1 cellular context compared by ENCODE assay signal in genomic region chr12:7851622-7852081, GRCh38.
TF ChIP-seq lines count a peak whose summit lies in the region.
"Not testable (repeated sequence)": the region's sequence is repeated elsewhere in the genome, so short reads cannot be mapped to it uniquely, and the experiment has no call there.

No MANE protein-coding gene starts in this region.

TF ChIP-seq in HepG2, 621 proteins besides CTCF, POLR2A, EP300 and RAD21 (continued from another document and continues in another):
- TF ChIP-seq, protein P1, sequence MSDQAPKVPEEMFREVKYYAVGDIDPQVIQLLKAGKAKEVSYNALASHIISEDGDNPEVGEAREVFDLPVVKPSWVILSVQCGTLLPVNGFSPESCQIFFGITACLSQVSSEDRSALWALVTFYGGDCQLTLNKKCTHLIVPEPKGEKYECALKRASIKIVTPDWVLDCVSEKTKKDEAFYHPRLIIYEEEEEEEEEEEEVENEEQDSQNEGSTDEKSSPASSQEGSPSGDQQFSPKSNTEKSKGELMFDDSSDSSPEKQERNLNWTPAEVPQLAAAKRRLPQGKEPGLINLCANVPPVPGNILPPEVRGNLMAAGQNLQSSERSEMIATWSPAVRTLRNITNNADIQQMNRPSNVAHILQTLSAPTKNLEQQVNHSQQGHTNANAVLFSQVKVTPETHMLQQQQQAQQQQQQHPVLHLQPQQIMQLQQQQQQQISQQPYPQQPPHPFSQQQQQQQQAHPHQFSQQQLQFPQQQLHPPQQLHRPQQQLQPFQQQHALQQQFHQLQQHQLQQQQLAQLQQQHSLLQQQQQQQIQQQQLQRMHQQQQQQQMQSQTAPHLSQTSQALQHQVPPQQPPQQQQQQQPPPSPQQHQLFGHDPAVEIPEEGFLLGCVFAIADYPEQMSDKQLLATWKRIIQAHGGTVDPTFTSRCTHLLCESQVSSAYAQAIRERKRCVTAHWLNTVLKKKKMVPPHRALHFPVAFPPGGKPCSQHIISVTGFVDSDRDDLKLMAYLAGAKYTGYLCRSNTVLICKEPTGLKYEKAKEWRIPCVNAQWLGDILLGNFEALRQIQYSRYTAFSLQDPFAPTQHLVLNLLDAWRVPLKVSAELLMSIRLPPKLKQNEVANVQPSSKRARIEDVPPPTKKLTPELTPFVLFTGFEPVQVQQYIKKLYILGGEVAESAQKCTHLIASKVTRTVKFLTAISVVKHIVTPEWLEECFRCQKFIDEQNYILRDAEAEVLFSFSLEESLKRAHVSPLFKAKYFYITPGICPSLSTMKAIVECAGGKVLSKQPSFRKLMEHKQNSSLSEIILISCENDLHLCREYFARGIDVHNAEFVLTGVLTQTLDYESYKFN (CRISPR knock-in tag; conservative IDR thresholded peaks at IDR 0.05), result peak; percentile 95
- TF ChIP-seq ATF7 (IDR thresholded peaks at IDR 0.05), result peak; percentile 41; the same call in 1 of the 2 replicates
- TF ChIP-seq ATF7 (CRISPR knock-in tag; IDR thresholded peaks at IDR 0.05); NONO (IDR thresholded peaks at IDR 0.05): not testable (repeated sequence)
- peak; percentile 44; the same call in 1 of the 2 replicates for TF ChIP-seq ZNF281 (CRISPR knock-in tag; IDR thresholded peaks at IDR 0.05; ENCODE audit: borderline replicate concordance)
- TF ChIP-seq, protein P2, sequence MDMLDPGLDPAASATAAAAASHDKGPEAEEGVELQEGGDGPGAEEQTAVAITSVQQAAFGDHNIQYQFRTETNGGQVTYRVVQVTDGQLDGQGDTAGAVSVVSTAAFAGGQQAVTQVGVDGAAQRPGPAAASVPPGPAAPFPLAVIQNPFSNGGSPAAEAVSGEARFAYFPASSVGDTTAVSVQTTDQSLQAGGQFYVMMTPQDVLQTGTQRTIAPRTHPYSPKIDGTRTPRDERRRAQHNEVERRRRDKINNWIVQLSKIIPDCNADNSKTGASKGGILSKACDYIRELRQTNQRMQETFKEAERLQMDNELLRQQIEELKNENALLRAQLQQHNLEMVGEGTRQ (IDR thresholded peaks at IDR 0.05; ENCODE audit: low read depth, low read length), result peak; percentile 34; the same call in 1 of the 2 replicates
- TF ChIP-seq, protein P2 (CRISPR knock-in tag; IDR thresholded peaks at IDR 0.05; ENCODE audit: borderline replicate concordance), result not testable (repeated sequence)
- TF ChIP-seq MEIS2 (CRISPR knock-in tag; IDR thresholded peaks at IDR 0.05), result peak; percentile 95
- peak; percentile 90 for TF ChIP-seq FOXA1 (IDR thresholded peaks at IDR 0.05)
- TF ChIP-seq FOXA1 (CRISPR knock-in tag; IDR thresholded peaks at IDR 0.05), result peak; percentile 93
- TF ChIP-seq ARID3A (IDR thresholded peaks at IDR 0.05; ENCODE audit: low read depth, low read length), result peak; percentile 59
- TF ChIP-seq HOXD1 (CRISPR knock-in tag; IDR thresholded peaks at IDR 0.05), result peak; percentile 71; the same call in 1 of the 2 replicates
- peak; percentile 78 for TF ChIP-seq FOXP1 (IDR thresholded peaks at IDR 0.05)
- peak; percentile 86 for TF ChIP-seq FOXP1 (CRISPR knock-in tag; IDR thresholded peaks at IDR 0.05)
- 0 out of 2 replicates have a peak, but pooled peaks have one; percentile 18 for TF ChIP-seq NONO (CRISPR knock-in tag; conservative IDR thresholded peaks at IDR 0.05)
- TF ChIP-seq, protein P3, sequence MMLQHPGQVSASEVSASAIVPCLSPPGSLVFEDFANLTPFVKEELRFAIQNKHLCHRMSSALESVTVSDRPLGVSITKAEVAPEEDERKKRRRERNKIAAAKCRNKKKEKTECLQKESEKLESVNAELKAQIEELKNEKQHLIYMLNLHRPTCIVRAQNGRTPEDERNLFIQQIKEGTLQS (CRISPR knock-in tag; IDR thresholded peaks at IDR 0.05), result peak; percentile 38; the same call in 1 of the 2 replicates
- peak; percentile 97 for TF ChIP-seq NCOA2 (CRISPR knock-in tag; IDR thresholded peaks at IDR 0.05)
- TF ChIP-seq, protein P4, sequence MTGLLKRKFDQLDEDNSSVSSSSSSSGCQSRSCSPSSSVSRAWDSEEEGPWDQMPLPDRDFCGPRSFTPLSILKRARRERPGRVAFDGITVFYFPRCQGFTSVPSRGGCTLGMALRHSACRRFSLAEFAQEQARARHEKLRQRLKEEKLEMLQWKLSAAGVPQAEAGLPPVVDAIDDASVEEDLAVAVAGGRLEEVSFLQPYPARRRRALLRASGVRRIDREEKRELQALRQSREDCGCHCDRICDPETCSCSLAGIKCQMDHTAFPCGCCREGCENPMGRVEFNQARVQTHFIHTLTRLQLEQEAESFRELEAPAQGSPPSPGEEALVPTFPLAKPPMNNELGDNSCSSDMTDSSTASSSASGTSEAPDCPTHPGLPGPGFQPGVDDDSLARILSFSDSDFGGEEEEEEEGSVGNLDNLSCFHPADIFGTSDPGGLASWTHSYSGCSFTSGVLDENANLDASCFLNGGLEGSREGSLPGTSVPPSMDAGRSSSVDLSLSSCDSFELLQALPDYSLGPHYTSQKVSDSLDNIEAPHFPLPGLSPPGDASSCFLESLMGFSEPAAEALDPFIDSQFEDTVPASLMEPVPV (CRISPR knock-in tag; IDR thresholded peaks at IDR 0.05), result 0 out of 2 replicates have a peak, but pooled peaks have one; percentile 36
- 0 out of 2 replicates have a peak, but pooled peaks have one; percentile 44 for TF ChIP-seq KAT8 (CRISPR knock-in tag; IDR thresholded peaks at IDR 0.05)
- peak; percentile 82 for TF ChIP-seq FOXJ3 (CRISPR knock-in tag; IDR thresholded peaks at IDR 0.05; ENCODE audit: borderline replicate concordance)
- TF ChIP-seq TBX3 (IDR thresholded peaks at IDR 0.05; ENCODE audit: borderline replicate concordance), result peak; percentile 94
- TF ChIP-seq FOXK1 (CRISPR knock-in tag; IDR thresholded peaks at IDR 0.05; ENCODE audit: borderline replicate concordance, low read depth), result 0 out of 2 replicates have a peak, but pooled peaks have one; percentile 26
- TF ChIP-seq RFX5 (IDR thresholded peaks at IDR 0.05; ENCODE audit: low read depth, low read length), result peak; percentile 48; the same call in 1 of the 2 replicates
- peak; percentile 44; the same call in 1 of the 2 replicates for TF ChIP-seq PBX2 (CRISPR knock-in tag; IDR thresholded peaks at IDR 0.05)
- peak; percentile 72 for TF ChIP-seq HNF1A (IDR thresholded peaks at IDR 0.05; ENCODE audit: low read depth)
- peak; percentile 80; the same call in 1 of the 2 replicates for TF ChIP-seq HNF1A (CRISPR knock-in tag; IDR thresholded peaks at IDR 0.05; ENCODE audit: borderline replicate concordance)
- peak; percentile 95 for TF ChIP-seq MNT (IDR thresholded peaks at IDR 0.05)
- 0 out of 2 replicates have a peak, but pooled peaks have one; percentile 18 for TF ChIP-seq KLF11 (CRISPR knock-in tag; IDR thresholded peaks at IDR 0.05)
- TF ChIP-seq ONECUT2 (CRISPR knock-in tag; IDR thresholded peaks at IDR 0.05), result peak; percentile 80
- 0 out of 2 replicates have a peak, but pooled peaks have one; percentile 45 for TF ChIP-seq BRF2 (CRISPR knock-in tag; IDR thresholded peaks at IDR 0.05)
- peak; percentile 96 for TF ChIP-seq MED1 (CRISPR knock-in tag; IDR thresholded peaks at IDR 0.05)
- peak; percentile 58; the same call in 1 of the 2 replicates for TF ChIP-seq ERF (CRISPR knock-in tag; IDR thresholded peaks at IDR 0.05)
- TF ChIP-seq HNF4A (CRISPR knock-in tag; IDR thresholded peaks at IDR 0.05), result peak; percentile 74
- TF ChIP-seq MAFK (conservative IDR thresholded peaks at IDR 0.05 in 1 of 2, IDR thresholded peaks at IDR 0.05 in 1 of 2; ENCODE audit: low read length in 2 of 2), result peak in 1 of 2 experiments; percentile 4; a peak in 1 of 4 replicates
- TF ChIP-seq, protein P5, sequence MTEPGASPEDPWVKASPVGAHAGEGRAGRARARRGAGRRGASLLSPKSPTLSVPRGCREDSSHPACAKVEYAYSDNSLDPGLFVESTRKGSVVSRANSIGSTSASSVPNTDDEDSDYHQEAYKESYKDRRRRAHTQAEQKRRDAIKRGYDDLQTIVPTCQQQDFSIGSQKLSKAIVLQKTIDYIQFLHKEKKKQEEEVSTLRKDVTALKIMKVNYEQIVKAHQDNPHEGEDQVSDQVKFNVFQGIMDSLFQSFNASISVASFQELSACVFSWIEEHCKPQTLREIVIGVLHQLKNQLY (CRISPR knock-in tag; IDR thresholded peaks at IDR 0.05), result peak; percentile 82; the same call in 1 of the 2 replicates
